Comparison of ENCODE assay signal across 20 cellular contexts in genomic region chr17:19787733-19788357, GRCh38. TPM values are rescaled to one million over a fixed set of nuclear protein-coding genes. Genes with fewer than 3 reads are reported as not detected.
DNase-seq lines count a peak whose midpoint lies in the region; ATAC-seq and TF ChIP-seq lines count a peak whose summit lies in the region.
"Had no signal": no experiment of that assay in that cellular context is flagged by ENCODE, and none has a peak within 500 bp of the region (broad histone marks: within the 10 kb centered on the region; RNA-seq: fewer than 3 reads in every experiment).

No MANE protein-coding gene starts in this region.

- no peak for TF ChIP-seq CTCF in choroid plexus epithelial cell (conservative IDR thresholded peaks at IDR 0.05; ENCODE audit: low read depth, low read length)

- H3K4me3 ChIP-seq in choroid plexus epithelial cell (ENCODE audit: low read depth, low read length) = no peak overlapping the region
- H3K4me3 ChIP-seq: tibial nerve had no signal

- DNase-seq in AG08395 (ENCODE audit: low spot score) (peak; percentile 7), LHCN-M2 (ENCODE audit: low read depth) (peak; percentile 54), choroid plexus epithelial cell (ENCODE audit: low read depth) (peak; percentile 12), left lobe of liver (ENCODE audit: low spot score) (no peak), NCI-H187 (lab: John Stamatoyannopoulos, UW) (no peak), Kasumi-1 (lab: John Stamatoyannopoulos, UW) (no peak)
- DNase-seq in stimulated activated naive CD4-positive, alpha-beta T cell treated with Interleukin-2 at 50 U/mL for 16 hours (lab: John Stamatoyannopoulos, UW) = no peak
- DNase-seq: activated CD8-positive, alpha-beta memory T cell treated with anti-CD3 and anti-CD28 coated beads for 24 hours; activated T-cell treated with anti-CD3 and anti-CD28 coated beads, Interleukin-2, amount 50 U/mL, for 4 hours; CD8-positive, alpha-beta T cell; DMS79; KG1; kidney glomerular epithelial cell; NCI-H1105 treated with DMSO at 0.1 percent for 48 hours; NCI-H2107; NCI-H524 treated with DMSO at 0.1 percent for 48 hours; RPMI8226; stimulated activated CD4-positive, alpha-beta T cell treated with anti-CD3 and anti-CD28 coated beads, Interleukin-2, amount 100 ng/mL, for 48 hours had no signal

- ATAC-seq in left lobe of liver = peak; percentile 66
- ATAC-seq in GM19455 (IDR thresholded peaks at IDR 0.05; ENCODE audit: unreplicated experiment) = no peak
- ATAC-seq: activated T-cell treated with anti-CD3 and anti-CD28 coated beads, Interleukin-2, amount 50 U/mL, for 4 hours; CD8-positive, alpha-beta T cell had no signal

RNA-seq across cellular contexts. Expression of gene ALDH3A1, which starts 39.7 kb away (rescaled TPM):
- total RNA-seq in LHCN-M2 (2014; rRNA removed) (not detected in 2 replicates), left lobe of liver (1.5 TPM)
- 0.10 TPM for polyA plus RNA-seq in LHCN-M2 (2012)
- total RNA-seq: activated T-cell treated with anti-CD3 and anti-CD28 coated beads, Interleukin-2, amount 50 U/mL, for 4 hours; CD8-positive, alpha-beta T cell had no signal

Comparison
In these comparisons a context has a peak if more than half of its experiments do, and no peak if none do; other contexts are left out.
1. DNase-seq: peak in AG08395 (single experiment), LHCN-M2 (single experiment) and choroid plexus epithelial cell (single experiment); none in left lobe of liver (single experiment), NCI-H187 (0 of 2), Kasumi-1 (0 of 2) and stimulated activated naive CD4-positive, alpha-beta T cell treated with Interleukin-2 at 50 U/mL for 16 hours (single experiment).